Comparison of ENCODE assay signal across 1 cellular context in genomic region chr12:56197921-56198635, GRCh38.
A peak's percentile ranks its signal among the peaks of the same experiment; 100 is the strongest.
TF ChIP-seq lines count a peak whose summit lies in the region.

No MANE protein-coding gene starts in this region.

TF ChIP-seq in endothelial cell of umbilical vein, 7 proteins besides CTCF, POLR2A, EP300 and RAD21:
- peak; percentile 34 for TF ChIP-seq POLR2AphosphoS5 (IDR thresholded peaks at IDR 0.05; ENCODE audit: insufficient read depth, low read depth, low read length)
- TF ChIP-seq FOS (IDR thresholded peaks at IDR 0.05; ENCODE audit: borderline replicate concordance, insufficient read depth, low read length) = no peak
- TF ChIP-seq EZH2 (IDR thresholded peaks at IDR 0.05; ENCODE audit: borderline replicate concordance, low read depth, low read length, severe bottlenecking) = no peak
- no peak for TF ChIP-seq MAX (IDR thresholded peaks at IDR 0.05; ENCODE audit: insufficient read depth, insufficient read length)
- peak; percentile 67 for TF ChIP-seq GATA2 (IDR thresholded peaks at IDR 0.05; ENCODE audit: insufficient read depth, insufficient read length, low read depth, low read length)
- peak; percentile 79 for TF ChIP-seq JUN (IDR thresholded peaks at IDR 0.05; ENCODE audit: borderline replicate concordance, insufficient read depth, insufficient read length, low read depth)
- TF ChIP-seq MYC (IDR thresholded peaks at IDR 0.05; ENCODE audit: low read depth, low read length) = no peak
